ENCODE assay signal across 7 cellular contexts in genomic region chr13:20623000-20623399, GRCh38.
"Had no signal": no experiment of that assay in that cellular context is flagged by ENCODE, and none has a peak within 500 bp of the region (broad histone marks: within the 10 kb centered on the region; RNA-seq: fewer than 3 reads in every experiment).

No MANE protein-coding gene starts in this region.

- H3K4me3 Mint-ChIP-seq: GM23338, IgD-negative memory B cell had no signal

- H3K27me3 Mint-ChIP-seq: IgD-negative memory B cell had no signal

- ATAC-seq: GM23338, HCT116 had no signal

- H2AFZ ChIP-seq: GM23338 had no signal

- H3K36me3 ChIP-seq: HAP-1 had no signal

- H3K4me2 ChIP-seq: GM23338 had no signal

- H3K4me1 Mint-ChIP-seq: GM23338, IgD-negative memory B cell had no signal

- FAIRE-seq: HTR-8/SVneo had no signal

- H3K9me3 ChIP-seq: HAP-1 had no signal

- H3K4me3 ChIP-seq: GM23338, HAP-1 had no signal

- H3K4me1 ChIP-seq: HAP-1 had no signal

- H3K27ac Mint-ChIP-seq: GM23338, IgD-negative memory B cell had no signal

- DNase-seq: H7, KG1 had no signal
